ENCODE assay signal across 11 cellular contexts in genomic region chr20:8361008-8361652, GRCh38.
DNase-seq lines count a peak whose midpoint lies in the region; ATAC-seq and TF ChIP-seq lines count a peak whose summit lies in the region.
"Had no signal": no experiment of that assay in that cellular context is flagged by ENCODE, and none has a peak within 500 bp of the region (broad histone marks: within the 10 kb centered on the region; RNA-seq: fewer than 3 reads in every experiment).

No MANE protein-coding gene starts in this region.

- H3K27ac ChIP-seq in upper lobe of right lung, result no peak overlapping the region
- H3K27ac ChIP-seq: gastrocnemius medialis, uterus had no signal

- no peaks in the 10 kb centered on the region for H3K4me1 ChIP-seq in upper lobe of right lung
- H3K4me1 ChIP-seq: uterus had no signal

- ATAC-seq in HG02884 (IDR thresholded peaks at IDR 0.05; ENCODE audit: unreplicated experiment), result peak; percentile 67
- ATAC-seq in GM19395 (IDR thresholded peaks at IDR 0.05; ENCODE audit: unreplicated experiment), result no peak
- ATAC-seq in HG02938 (IDR thresholded peaks at IDR 0.05; ENCODE audit: unreplicated experiment), result no peak
- ATAC-seq in upper lobe of right lung, result no peak

- H3K4me3 ChIP-seq in cardiac fibroblast (replicated peaks in 1 of 2; ENCODE audit: low read depth in 2 of 2, low read length in 2 of 2) (no peak overlapping the region), upper lobe of right lung (no peak overlapping the region)
- H3K4me3 ChIP-seq: gastrocnemius medialis, uterus had no signal

- H3K27me3 ChIP-seq in upper lobe of right lung, result no peaks in the 10 kb centered on the region
- H3K27me3 ChIP-seq: gastrocnemius medialis, uterus had no signal

- H3K9me3 ChIP-seq in upper lobe of right lung, result no peaks in the 10 kb centered on the region
- H3K9me3 ChIP-seq: gastrocnemius medialis, uterus had no signal

- H3K36me3 ChIP-seq in upper lobe of right lung, result no peaks in the 10 kb centered on the region
- H3K36me3 ChIP-seq: gastrocnemius medialis, uterus had no signal

- peak; percentile 27 for DNase-seq in activated CD4-positive, alpha-beta T cell treated with anti-CD3 and anti-CD28 coated beads for 48 hours
- no peak for DNase-seq in activated CD4-positive, alpha-beta T cell treated with anti-CD3 and anti-CD28 coated beads, Interleukin-2, amount 50 U/mL, for 1 hour
- DNase-seq in cardiac fibroblast (ENCODE audit: low read depth in 2 of 2), result peak; percentile 44 to 81
- DNase-seq in putamen (ENCODE audit: low spot score), result peak; percentile 30
- DNase-seq in upper lobe of right lung, result no peak
- DNase-seq: gastrocnemius medialis, NCI-H2171 treated with DMSO at 0.1 percent for 48 hours, uterus had no signal

- peak; percentile 39 for TF ChIP-seq CTCF in cardiac fibroblast (IDR thresholded peaks at IDR 0.05; ENCODE audit: low read depth, low read length)
- TF ChIP-seq CTCF in upper lobe of right lung (IDR thresholded peaks at IDR 0.05), result no peak

- intact Hi-C loops in upper lobe of right lung (cut with DNase I), result no loop called here

Comparison
In these comparisons a context has a peak if more than half of its experiments do, and no peak if none do; other contexts are left out.
1. DNase-seq: peak in activated CD4-positive, alpha-beta T cell treated with anti-CD3 and anti-CD28 coated beads for 48 hours (single experiment), cardiac fibroblast (2 of 2) and putamen (single experiment); none in activated CD4-positive, alpha-beta T cell treated with anti-CD3 and anti-CD28 coated beads, Interleukin-2, amount 50 U/mL, for 1 hour (single experiment) and upper lobe of right lung (single experiment).